ENCODE assay signal across 11 cellular contexts in genomic region chr3:4772171-4772804, GRCh38.
A peak's percentile ranks its signal among the peaks of the same experiment; 100 is the strongest.
DNase-seq lines count a peak whose midpoint lies in the region; ATAC-seq, FAIRE-seq and TF ChIP-seq lines count a peak whose summit lies in the region.
"Had no signal": no experiment of that assay in that cellular context is flagged by ENCODE, and none has a peak within 500 bp of the region (broad histone marks: within the 10 kb centered on the region; RNA-seq: fewer than 3 reads in every experiment).

No MANE protein-coding gene starts in this region.

- TF ChIP-seq CTCF in GM23338 (conservative IDR thresholded peaks at IDR 0.05; ENCODE audit: low read depth in 2 of 2) (no peak), hepatocyte (IDR thresholded peaks at IDR 0.05; ENCODE audit: poor library complexity) (no peak), Calu3 (IDR thresholded peaks at IDR 0.05; ENCODE audit: unreplicated experiment) (no peak)

- H2AFZ ChIP-seq in GM23338 = no peak overlapping the region
- H2AFZ ChIP-seq in hepatocyte = no peak overlapping the region

- H3K4me1 ChIP-seq in GM23338 (ENCODE audit: insufficient read depth) (no peaks in the 10 kb centered on the region), hepatocyte (ENCODE audit: insufficient read depth) (peaks cover 5% of the 10 kb centered on the region), small intestine (ENCODE audit: control insufficient read depth in 2 of 2, insufficient read depth in 1 of 2, low read depth in 1 of 2, low read length in 1 of 2) (peaks cover 5 to 20% of the 10 kb centered on the region in 2 donors)

- H4K20me1 ChIP-seq in GM23338 (replicated peaks; ENCODE audit: insufficient read depth) (no peaks in the 10 kb centered on the region), hepatocyte (ENCODE audit: insufficient read depth, poor library complexity, severe bottlenecking) (no peaks in the 10 kb centered on the region)

- H3K27ac ChIP-seq in GM23338 (ENCODE audit: low read depth) = no peak overlapping the region
- peak overlapping the region; percentile 60 for H3K27ac ChIP-seq in hepatocyte
- H3K27ac ChIP-seq in small intestine (ENCODE audit: low read depth in 1 of 2, low read length in 1 of 2) = peak overlapping the region; percentile 61 to 86

- BruUV-seq in Calu3 (replicated peaks; lab: Mats Ljungman, UMichigan) = no TSS peak

- H3K79me2 ChIP-seq in GM23338 (replicated peaks; ENCODE audit: insufficient read depth) (no peaks in the 10 kb centered on the region), hepatocyte (no peaks in the 10 kb centered on the region)

- H3K9me2 ChIP-seq in GM23338 (ENCODE audit: insufficient read depth) (no peaks in the 10 kb centered on the region), hepatocyte (replicated peaks; ENCODE audit: insufficient read depth) (no peaks in the 10 kb centered on the region)

- no peaks in the 10 kb centered on the region for H3K9me3 Mint-ChIP-seq in GM23338
- no peaks in the 10 kb centered on the region for H3K9me3 Mint-ChIP-seq in Calu3 (ENCODE audit: low read depth, unreplicated experiment)

- WGBS in hepatocyte (ENCODE audit: low lambda C conversion rate, missing lambda C conversion rate) = 72% methylated on average over 4 of the region's 4 CpGs
- WGBS in small intestine, 3 donors = 26 to 30% (median 30%) methylated on average over 4 of the region's 4 CpGs

- no peak for FAIRE-seq in small intestine (lab: Jason Lieb, UNC)
- FAIRE-seq: endometrium had no signal

- H3K4me1 Mint-ChIP-seq in GM23338 (no peaks in the 10 kb centered on the region), Calu3 (ENCODE audit: low read depth, unreplicated experiment) (peaks cover 9% of the 10 kb centered on the region)

- no peaks in the 10 kb centered on the region for H3K36me3 ChIP-seq in GM23338 (ENCODE audit: insufficient read depth)
- H3K36me3 ChIP-seq in hepatocyte (replicated peaks; ENCODE audit: insufficient read depth, low read depth) = no peaks in the 10 kb centered on the region
- peaks cover 0 to 2% of the 10 kb centered on the region in 2 donors for H3K36me3 ChIP-seq in small intestine (ENCODE audit: control insufficient read depth in 2 of 2, insufficient read depth in 2 of 2, low read length in 2 of 2)

- intact Hi-C loops in Calu3 (cut with micrococcal nuclease; ENCODE audit: unreplicated experiment) = no loop called here

- 0 out of 2 replicates have a peak overlapping the region, but pooled peaks have one; percentile 17 for H3K27ac Mint-ChIP-seq in GM23338
- no peak overlapping the region for H3K27ac Mint-ChIP-seq in Calu3 (ENCODE audit: unreplicated experiment)

- H3K27me3 Mint-ChIP-seq in GM23338 (ENCODE audit: insufficient read depth, low read depth, poor library complexity) (peaks cover 4% of the 10 kb centered on the region), Calu3 (ENCODE audit: unreplicated experiment) (no peaks in the 10 kb centered on the region)

- CTCF ChIA-PET in Calu3 (lab: Charles Lee) = no interaction called here

- no peaks in the 10 kb centered on the region for H3K9me3 ChIP-seq in hepatocyte (ENCODE audit: low read depth)
- H3K9me3 ChIP-seq in small intestine (ENCODE audit: control insufficient read depth, low read depth) = no peaks in the 10 kb centered on the region

- ATAC-seq in GM23338 (no peak), HG02798 (IDR thresholded peaks at IDR 0.05; ENCODE audit: poor library complexity, unreplicated experiment) (no peak)

- H3K4me3 ChIP-seq in GM23338 (no peak overlapping the region), hepatocyte (no peak overlapping the region), small intestine (ENCODE audit: low read depth in 1 of 2, low read length in 2 of 2) (no peak overlapping the region)

- no peak for DNase-seq in GM23338 (ENCODE audit: low spot score)
- peak; percentile 53 for DNase-seq in astrocyte of the hippocampus (ENCODE audit: low read depth, low spot score)
- DNase-seq in hepatocyte (ENCODE audit: low spot score) = peak; percentile 27
- peak; percentile 91 for DNase-seq in small intestine
- DNase-seq in stimulated activated CD4-positive, alpha-beta T cell treated with anti-CD3 and anti-CD28 coated beads, Interleukin-4, amount 100 ng/mL, for 24 hours = no peak
- DNase-seq in SK-N-DZ (ENCODE audit: low spot score) = no peak
- DNase-seq in Calu3 = no peak
- DNase-seq: activated CD4-positive, CD25-positive, alpha-beta regulatory T cell; NCI-H187 had no signal

- H3K27me3 ChIP-seq in GM23338 (ENCODE audit: insufficient read depth) = no peaks in the 10 kb centered on the region
- H3K27me3 ChIP-seq in hepatocyte = no peaks in the 10 kb centered on the region
- H3K27me3 ChIP-seq in small intestine (ENCODE audit: control insufficient read depth in 2 of 2, insufficient read depth in 2 of 2, low read length in 2 of 2) = no peaks in the 10 kb centered on the region

- H3F3A ChIP-seq in GM23338 (replicated peaks; ENCODE audit: low read depth) = no peaks in the 10 kb centered on the region

- H3K4me2 ChIP-seq in GM23338 (no peak overlapping the region), hepatocyte (no peak overlapping the region)

- H3K4me3 Mint-ChIP-seq in GM23338 (no peak overlapping the region), Calu3 (ENCODE audit: low read depth, unreplicated experiment) (no peak overlapping the region)

- H3K36me3 Mint-ChIP-seq in GM23338 (ENCODE audit: low read depth) (peaks cover 4% of the 10 kb centered on the region; the same call in 1 of the 3 replicates), Calu3 (ENCODE audit: insufficient read depth, unreplicated experiment) (no peaks in the 10 kb centered on the region)

TF ChIP-seq in GM23338, 12 proteins besides CTCF, POLR2A, EP300 and RAD21 (continues in another document):
- TF ChIP-seq STAT1 (IDR thresholded peaks at IDR 0.05; ENCODE audit: unreplicated experiment) (no peak), CREB1 (CRISPR knock-in tag; IDR thresholded peaks at IDR 0.05; ENCODE audit: low read depth) (no peak), EZH2 (IDR thresholded peaks at IDR 0.05; ENCODE audit: low read depth, unreplicated experiment) (no peak), JUNB (IDR thresholded peaks at IDR 0.05; ENCODE audit: unreplicated experiment) (no peak), NANOG (IDR thresholded peaks at IDR 0.05; ENCODE audit: borderline replicate concordance) (no peak), ZNF462 (CRISPR knock-in tag; IDR thresholded peaks at IDR 0.05) (no peak), POLR2AphosphoS5 (IDR thresholded peaks at IDR 0.05; ENCODE audit: low read depth) (no peak), ZNF114 (CRISPR knock-in tag; IDR thresholded peaks at IDR 0.05) (no peak), ZNF331 (CRISPR knock-in tag; IDR thresholded peaks at IDR 0.05; ENCODE audit: low read depth) (no peak)

Comparison
In these comparisons a context has a peak if more than half of its experiments do, and no peak if none do; other contexts are left out.
1. DNase-seq: peak in astrocyte of the hippocampus (single experiment), hepatocyte (single experiment) and small intestine (single experiment); none in GM23338 (single experiment), stimulated activated CD4-positive, alpha-beta T cell treated with anti-CD3 and anti-CD28 coated beads, Interleukin-4, amount 100 ng/mL, for 24 hours (single experiment), SK-N-DZ (single experiment) and Calu3 (single experiment).